Comparison of ENCODE assay signal across 23 cellular contexts in genomic region chr9:119333507-119334229, GRCh38. TPM values are rescaled to one million over a fixed set of nuclear protein-coding genes. Genes with fewer than 3 reads are reported as not detected.
DNase-seq lines count a peak whose midpoint lies in the region; ATAC-seq, FAIRE-seq and TF ChIP-seq lines count a peak whose summit lies in the region.
"Had no signal": no experiment of that assay in that cellular context is flagged by ENCODE, and none has a peak within 500 bp of the region (broad histone marks: within the 10 kb centered on the region; RNA-seq: fewer than 3 reads in every experiment).

No MANE protein-coding gene starts in this region.

- H3K4me2 ChIP-seq in GM23338 (peak overlapping the region; percentile 72), H1 (ENCODE audit: insufficient read depth in 1 of 2, low read depth in 2 of 2, low read length in 2 of 2) (peak overlapping the region; percentile 19 to 48; a peak in 2 of 4 replicates)
- H3K4me2 ChIP-seq: A549, KMS-11 had no signal

- H2AFZ ChIP-seq in GM23338 = no peak overlapping the region
- H2AFZ ChIP-seq in H1 (ENCODE audit: low read length) = no peak overlapping the region

- no peak for TF ChIP-seq RAD21 in H1 (IDR thresholded peaks at IDR 0.05 in 1 of 2, conservative IDR thresholded peaks at IDR 0.05 in 1 of 2; ENCODE audit: low read depth in 2 of 2, low read length in 2 of 2)

- H3K79me2 ChIP-seq in GM23338 (replicated peaks; ENCODE audit: insufficient read depth) (peaks cover 48% of the 10 kb centered on the region), H1 (ENCODE audit: control insufficient read depth in 1 of 2, insufficient read depth in 2 of 2, low read length in 2 of 2) (peaks cover 0 to 13% of the 10 kb centered on the region in 2 experiments; a peak in 1 of 4 replicates)

- H2BK15ac ChIP-seq in H1 (ENCODE audit: low read length) = no peak overlapping the region

- no peak for TF ChIP-seq CTCF in GM23338 (conservative IDR thresholded peaks at IDR 0.05; ENCODE audit: low read depth in 2 of 2)
- no peak for TF ChIP-seq CTCF in H1 (IDR thresholded peaks at IDR 0.05; ENCODE audit: control extremely low read depth in 1 of 3, insufficient read depth in 1 of 3, low read depth in 1 of 3, low read length in 3 of 3)
- no peak for TF ChIP-seq CTCF in mesothelial cell of epicardium (IDR thresholded peaks at IDR 0.05; ENCODE audit: unreplicated experiment)

- H3K79me1 ChIP-seq in H1 (ENCODE audit: low read depth, low read length) = no peaks in the 10 kb centered on the region

- H3K4me3 ChIP-seq in GM23338 (peak overlapping the region; percentile 22), HUES64 (ENCODE audit: low read length) (peak overlapping the region; percentile 15; the same call in 1 of the 2 replicates), H1 (ENCODE audit: extremely low read depth in 1 of 4, insufficient read depth in 2 of 4, low read depth in 3 of 4, low read length in 4 of 4) (peak overlapping the region in 1 of 4 experiments; percentile 27; a peak in 1 of 8 replicates)
- H3K4me3 ChIP-seq: A549 had no signal

- H3K9ac ChIP-seq in HUES64 (ENCODE audit: low read depth, low read length) (no peak overlapping the region), H1 (replicated peaks in 1 of 4; ENCODE audit: extremely low read depth in 1 of 4, low read depth in 3 of 4, low read length in 3 of 4) (no peak overlapping the region)
- H3K9ac ChIP-seq: KMS-11 had no signal

- no peak overlapping the region for H3K23ac ChIP-seq in H1 (ENCODE audit: insufficient read length)

- peak overlapping the region; percentile 13; the same call in 1 of the 2 replicates for H2BK12ac ChIP-seq in H1 (ENCODE audit: low read depth, low read length)

- H3K27me3 ChIP-seq in GM23338 (ENCODE audit: insufficient read depth) (no peaks in the 10 kb centered on the region), HUES64 (ENCODE audit: insufficient read depth, low read length) (no peaks in the 10 kb centered on the region), H1 (replicated peaks in 1 of 4; ENCODE audit: control insufficient read depth in 3 of 4, extremely low read depth in 1 of 4, insufficient read depth in 3 of 4, low read length in 3 of 4) (no peaks in the 10 kb centered on the region)
- H3K27me3 ChIP-seq: BE2C had no signal

- H4K91ac ChIP-seq in H1 (replicated peaks; ENCODE audit: insufficient read length, low read length) = no peak overlapping the region

- CTCF ChIA-PET in H1 (lab: Charles Lee; ENCODE audit: partially characterized antibody) = interaction anchor here (0.5 to 2.3 kb wide), 12 partner anchors 13 to 1068 kb away, joined by 3 to 7 read pairs (median 4); no protein-coding TSS in a partner anchor

- H3K14ac ChIP-seq in H1 (ENCODE audit: insufficient read length) = no peak overlapping the region

- POLR2A ChIA-PET in H1 (lab: Charles Lee; ENCODE audit: partially characterized antibody) = no interaction called here

- H4K20me1 ChIP-seq in GM23338 (replicated peaks; ENCODE audit: insufficient read depth) = peaks cover 16% of the 10 kb centered on the region
- no peaks in the 10 kb centered on the region for H4K20me1 ChIP-seq in H1 (replicated peaks in 1 of 2; ENCODE audit: control insufficient read depth in 1 of 2, insufficient read depth in 2 of 2, low read length in 2 of 2)

- no peak overlapping the region for H2BK120ac ChIP-seq in H1 (replicated peaks; ENCODE audit: low read depth, low read length)

- 0 out of 2 replicates have a peak, but pooled peaks cover 4% of the 10 kb centered on the region for H3F3A ChIP-seq in GM23338 (replicated peaks; ENCODE audit: low read depth)

- H3K4me1 ChIP-seq in GM23338 (ENCODE audit: insufficient read depth) (peaks cover 61% of the 10 kb centered on the region), HUES64 (ENCODE audit: insufficient read depth, low read length) (peaks cover 63% of the 10 kb centered on the region), H1 (replicated peaks in 1 of 4; ENCODE audit: control insufficient read depth in 3 of 4, insufficient read depth in 4 of 4, low read length in 3 of 4) (peaks cover 6 to 26% (median 19%) of the 10 kb centered on the region in 4 experiments)
- H3K4me1 ChIP-seq: A549, BE2C had no signal

- ATAC-seq in GM23338 = peak; percentile 54
- ATAC-seq: A549 had no signal

- H3K36me3 ChIP-seq in GM23338 (ENCODE audit: insufficient read depth) = 0 out of 2 replicates have a peak, but pooled peaks cover 8% of the 10 kb centered on the region
- H3K36me3 ChIP-seq in HUES64 (ENCODE audit: insufficient read depth, low read length) = no peaks in the 10 kb centered on the region
- peaks cover 0 to 7% (median 2%) of the 10 kb centered on the region in 4 experiments; a peak in 2 of 8 replicates for H3K36me3 ChIP-seq in H1 (ENCODE audit: control insufficient read depth in 2 of 4, insufficient read depth in 4 of 4, low read length in 3 of 4)
- H3K36me3 ChIP-seq: BE2C had no signal

- H2BK20ac ChIP-seq in H1 (ENCODE audit: low read length) = peak overlapping the region; percentile 68; the same call in 1 of the 2 replicates

- no peak for TF ChIP-seq POLR2A in H1 (IDR thresholded peaks at IDR 0.05; ENCODE audit: control extremely low read depth in 1 of 2, low read depth in 2 of 2, low read length in 2 of 2)

- no peaks in the 10 kb centered on the region; the same call in 1 of the 2 replicates for H3K23me2 ChIP-seq in H1 (ENCODE audit: low read depth, low read length)

- H2AK5ac ChIP-seq in H1 (ENCODE audit: low read depth, low read length) = no peak overlapping the region

- H3K4me1 Mint-ChIP-seq in GM23338 (peaks cover 50% of the 10 kb centered on the region), mesothelial cell of epicardium (peaks cover 19% of the 10 kb centered on the region)

- H4K5ac ChIP-seq in H1 (ENCODE audit: insufficient read length, low read depth, low read length) = no peak overlapping the region

- WGBS in HUES64 = 19% methylated on average over 3 of the region's 4 CpGs
- 69% methylated on average over 4 of the region's 4 CpGs; no CpG with 5 or more reads in 1 of the 2 experiments for WGBS in H1 (ENCODE audit: extremely low coverage in 1 of 2, insufficient coverage in 1 of 2, insufficient read length in 1 of 2, insufficient replicate concordance in 2 of 2, low coverage in 1 of 2, low lambda C conversion rate in 2 of 2, missing lambda C conversion rate in 1 of 2), 2 experiments

- TF ChIP-seq EP300 in H1 (IDR thresholded peaks at IDR 0.05; ENCODE audit: borderline replicate concordance in 1 of 2, low read depth in 2 of 2, low read length in 2 of 2) = no peak

- no peak for FAIRE-seq in H1 (lab: Jason Lieb, UNC)
- FAIRE-seq: A549, D721Med, RCC 7860 had no signal

- no peaks in the 10 kb centered on the region for H3K9me2 ChIP-seq in GM23338 (ENCODE audit: insufficient read depth)

- H3K27ac Mint-ChIP-seq in GM23338 = no peak overlapping the region
- H3K27ac Mint-ChIP-seq in mesothelial cell of epicardium = peak overlapping the region; percentile 41

- H2BK5ac ChIP-seq in H1 (ENCODE audit: low read depth, low read length) = no peak overlapping the region

- H3K27ac ChIP-seq in GM23338 (ENCODE audit: low read depth) = peak overlapping the region; percentile 67; the same call in 1 of the 2 replicates
- peak overlapping the region; percentile 78 for H3K27ac ChIP-seq in HUES64 (ENCODE audit: low read depth, low read length)
- no peak overlapping the region for H3K27ac ChIP-seq in H1 (ENCODE audit: low read depth, low read length)
- H3K27ac ChIP-seq: A549, HL-60, KMS-11 had no signal

- H3K18ac ChIP-seq in H1 (ENCODE audit: extremely low read depth, low read length) = no peak overlapping the region

- H3K36me3 Mint-ChIP-seq in GM23338 (ENCODE audit: low read depth) = peaks cover 21% of the 10 kb centered on the region
- H3K36me3 Mint-ChIP-seq in mesothelial cell of epicardium = peaks cover 9% of the 10 kb centered on the region

- DNase-seq in GM23338 (ENCODE audit: low spot score) (no peak), H1 (ENCODE audit: low read depth in 1 of 2, low spot score in 2 of 2) (no peak), mesothelial cell of epicardium (ENCODE audit: low spot score in 2 of 2, unreplicated experiment in 2 of 2) (no peak), NCI-H1417 (lab: John Stamatoyannopoulos, UW) (no peak), GM19238 (ENCODE audit: insufficient read length, low spot score) (no peak)
- DNase-seq in stimulated activated CD4-positive, alpha-beta T cell treated with anti-CD3 and anti-CD28 coated beads, Interleukin-2, amount 100 ng/mL, for 48 hours = no peak
- DNase-seq: BE2C, EL, HCEC 1CT, IMR-90, NCI-H1105, NCI-H2029 treated with DMSO at 0.1 percent for 48 hours, NCI-H226, NCI-H510A treated with DMSO at 0.1 percent for 48 hours, NCI-H774, OCI-M1 had no signal

- peaks cover 8% of the 10 kb centered on the region; the same call in 1 of the 2 replicates for H3K9me3 ChIP-seq in HUES64 (ENCODE audit: insufficient read depth, low read depth, low read length)
- H3K9me3 ChIP-seq in H1 (ENCODE audit: insufficient read depth in 2 of 2, low read depth in 1 of 2, low read length in 1 of 2) = peaks cover 8 to 11% of the 10 kb centered on the region in 2 experiments; a peak in 3 of 4 replicates
- H3K9me3 ChIP-seq: A549, BE2C had no signal

- H3K4ac ChIP-seq in H1 (replicated peaks; ENCODE audit: insufficient read length, low read depth, low read length) = no peak overlapping the region

- no peak overlapping the region for H4K8ac ChIP-seq in H1 (ENCODE audit: extremely low read depth, insufficient read depth, low read length)

- H3K27me3 Mint-ChIP-seq in GM23338 (ENCODE audit: insufficient read depth, low read depth, poor library complexity) = peaks cover 3% of the 10 kb centered on the region
- H3K27me3 Mint-ChIP-seq in mesothelial cell of epicardium (ENCODE audit: low read depth) = peaks cover 7% of the 10 kb centered on the region

- H3K56ac ChIP-seq in H1 (replicated peaks; ENCODE audit: insufficient read length, low read depth, low read length) = no peak overlapping the region

- H3K4me3 Mint-ChIP-seq in GM23338 (no peak overlapping the region), mesothelial cell of epicardium (no peak overlapping the region)

- H3K9me3 Mint-ChIP-seq in GM23338 (peaks cover 13% of the 10 kb centered on the region), mesothelial cell of epicardium (peaks cover 16% of the 10 kb centered on the region)

RNA-seq across cellular contexts. Expression of gene BRINP1, which starts 35.6 kb away (rescaled TPM):
- total RNA-seq in GM23338 (2014; rRNA removed; shearing (Covaris generic)) = 26.8 and 33.5 TPM in 2 replicates
- polyA plus RNA-seq in GM23338 (2016; fragmentation: Nextera tagmentation; extraction: Ambion mirVana) (11.8 and 13.4 TPM in 2 replicates), H1 (2011; rRNA removed) (19.3 and 19.5 TPM in 2 replicates)
- polyA plus RNA-seq in HUES64 (2013, experiment 1 of 2) = 16.4 TPM
- polyA plus RNA-seq in HUES64 (2013, experiment 2 of 2) = 13.8 TPM
- total RNA-seq in H1 (2021; fragmentation: NEBNext Ultra II Directional; extraction: Animal tissue kit (Norgen Biotek cat#: 25700)) = 20.3 and 20.5 TPM in 2 replicates
- polyA plus RNA-seq in H1 (2011; cell fraction: cytosol; rRNA removed) = 15.0 TPM
- 22.6 TPM for polyA plus RNA-seq in H1 (2011; cell fraction: nucleus; rRNA removed)
- 16.9 to 20.4 TPM (median 18.7 TPM) in 4 replicates for polyA plus RNA-seq in H1 (2012, experiment 1 of 2)
- 6.2 TPM for polyA plus RNA-seq in H1 (2012, experiment 2 of 2)
- polyA plus RNA-seq in H1 (2013, experiment 1 of 2) = 24.9 TPM
- 28.3 TPM for polyA plus RNA-seq in H1 (2013, experiment 2 of 2)
- 26.5 and 27.0 TPM in 2 replicates for polyA minus RNA-seq in H1 (2011; rRNA and poly(A)+ RNA removed)
- 16.6 TPM for polyA minus RNA-seq in H1 (2011; cell fraction: cytosol; rRNA and poly(A)+ RNA removed)
- polyA minus RNA-seq in H1 (2011; cell fraction: nucleus; rRNA and poly(A)+ RNA removed) = 46.0 TPM
- total RNA-seq in mesothelial cell of epicardium = 11.4 to 13.2 TPM (median 13.0 TPM) in 3 replicates
- total RNA-seq: HT-29 had no signal
- polyA plus RNA-seq: IMR-90 had no signal
